In the genomic region with DNA sequence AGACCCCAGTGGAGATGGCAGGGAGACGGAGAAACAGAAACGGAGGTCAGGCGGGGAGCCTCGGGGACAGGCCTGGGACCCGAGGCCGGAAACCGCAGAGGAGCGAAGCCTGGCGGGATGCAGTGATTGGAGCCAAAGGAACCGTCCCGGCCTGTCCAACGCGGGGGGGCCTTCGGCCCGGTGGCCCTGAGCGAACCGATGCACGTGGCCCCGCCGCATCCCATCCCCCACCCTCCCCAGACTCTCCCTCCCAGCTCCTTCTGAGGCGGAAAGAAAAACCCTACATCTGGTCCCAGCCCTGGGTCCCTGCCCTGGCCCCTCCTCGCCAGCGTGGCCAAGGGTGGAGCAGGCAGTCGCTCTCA, we compare ENCODE assay signal across 8 cellular contexts. TPM values are rescaled to one million over a fixed set of nuclear protein-coding genes. Genes with fewer than 3 reads are reported as not detected.
DNase-seq lines count a peak whose midpoint lies in the region.

No MANE protein-coding gene starts in this region.

- H3K36me3 ChIP-seq in CD4-positive, alpha-beta memory T cell (ENCODE audit: insufficient read depth, low read length): no peaks in the 10 kb centered on the region

- intact Hi-C loops in CD4-positive, alpha-beta memory T cell (cut with micrococcal nuclease): loop anchor here (1.0 to 10.0 kb wide), 4 partner anchors 17 to 82 kb away; a partner anchor contains a TSS

- no peaks in the 10 kb centered on the region for H3K9me3 Mint-ChIP-seq in CD4-positive, alpha-beta memory T cell

- peak overlapping the region; percentile 63 to 65 for H3K4me3 ChIP-seq in CD4-positive, alpha-beta memory T cell (ENCODE audit: low read length in 2 of 2)
- peak overlapping the region; percentile 33 for H3K4me3 ChIP-seq in mononuclear cell (ENCODE audit: low read length)

- peaks cover 0 to 4% of the 10 kb centered on the region in 2 donors for H3K36me3 Mint-ChIP-seq in CD4-positive, alpha-beta memory T cell

- POLR2A ChIA-PET in CD4-positive, alpha-beta memory T cell (lab: Charles Lee; ENCODE audit: partially characterized antibody): interaction anchor here (0.8 to 4.2 kb wide), 15 partner anchors 8 to 226 kb away, joined by 3 to 35 read pairs (median 4); a partner anchor contains a TSS

- peaks cover 6 to 9% of the 10 kb centered on the region in 2 donors for H3K27me3 Mint-ChIP-seq in CD4-positive, alpha-beta memory T cell

- H3K27ac ChIP-seq in CD4-positive, alpha-beta memory T cell (ENCODE audit: low read depth, low read length): peak overlapping the region; percentile 63

- H3K9me3 ChIP-seq in CD4-positive, alpha-beta memory T cell (ENCODE audit: control insufficient read depth in 1 of 2, low read length in 2 of 2): no peaks in the 10 kb centered on the region
- H3K9me3 ChIP-seq in mononuclear cell (ENCODE audit: low read depth, low read length): no peaks in the 10 kb centered on the region

- peaks cover 8 to 47% (median 24%) of the 10 kb centered on the region in 4 donors for H3K4me1 Mint-ChIP-seq in CD4-positive, alpha-beta memory T cell

- peak overlapping the region; percentile 84 to 94 (median 93) for H3K27ac Mint-ChIP-seq in CD4-positive, alpha-beta memory T cell

- peaks cover 6% of the 10 kb centered on the region for H3K27me3 ChIP-seq in CD4-positive, alpha-beta memory T cell (ENCODE audit: insufficient read depth, low read length)
- peaks cover 39% of the 10 kb centered on the region for H3K27me3 ChIP-seq in mononuclear cell (ENCODE audit: insufficient read depth, low read length)

- peak in 1 of 5 donors; percentile 47 for DNase-seq in CD4-positive, alpha-beta memory T cell
- peak; percentile 76 for DNase-seq in NCI-H82 treated with DMSO at 0.1 percent for 48 hours (lab: John Stamatoyannopoulos, UW; ENCODE audit: unreplicated experiment)
- peak; percentile 90 for DNase-seq in ecto neural progenitor cell (ENCODE audit: low spot score)
- no peak for DNase-seq in activated gamma-delta T cell treated with Interleukin-2 at 50 U/mL for 16 hours
- no peak for DNase-seq in 8988T
- DNase-seq in NOMO-1 treated with DMSO at 0.1 percent for 48 hours (lab: John Stamatoyannopoulos, UW; ENCODE audit: unreplicated experiment): no peak
- no peak for DNase-seq in T-helper 9 cell

- peak overlapping the region; percentile 88 to 96 (median 89) for H3K4me3 Mint-ChIP-seq in CD4-positive, alpha-beta memory T cell

- CTCF ChIA-PET in CD4-positive, alpha-beta memory T cell (lab: Charles Lee; ENCODE audit: partially characterized antibody): interaction anchor here (0.8 to 12.1 kb wide), 20 partner anchors 9 to 813 kb away, joined by 3 to 187 read pairs (median 4); a partner anchor contains a TSS

- peaks cover 32% of the 10 kb centered on the region for H3K4me1 ChIP-seq in CD4-positive, alpha-beta memory T cell (ENCODE audit: insufficient read depth, low read length)
- H3K4me1 ChIP-seq in mononuclear cell (ENCODE audit: insufficient read depth, low read length): peaks cover 28% of the 10 kb centered on the region

RNA-seq across cellular contexts. Expression of a gene that starts 1.2 kb away (rescaled TPM):
- under 1 TPM; 0.55 to 0.61 TPM for total RNA-seq in CD4-positive, alpha-beta memory T cell
- polyA plus RNA-seq in CD4-positive, alpha-beta memory T cell: under 1 TPM in 1 of 2 donors, not detected in 1; 0.21 TPM
- total RNA-seq in mononuclear cell: 0.42 TPM

RNA-seq across cellular contexts. Expression of a gene that starts 21.6 kb away (rescaled TPM):
- total RNA-seq in CD4-positive, alpha-beta memory T cell: 10 to 100 TPM; 30.5 to 35.7 TPM
- polyA plus RNA-seq in CD4-positive, alpha-beta memory T cell: 1 to 10 TPM; 4.6 to 7.5 TPM
- 5.0 TPM for total RNA-seq in mononuclear cell

RNA-seq across cellular contexts. Expression of a gene that starts 21.9 kb away (rescaled TPM):
- total RNA-seq in CD4-positive, alpha-beta memory T cell: 10 to 100 TPM; 47.9 to 53.1 TPM
- 10 to 100 TPM; 11.4 to 19.3 TPM for polyA plus RNA-seq in CD4-positive, alpha-beta memory T cell
- 36.0 TPM for total RNA-seq in mononuclear cell

RNA-seq across cellular contexts. Expression of a gene that starts 29.4 kb away (rescaled TPM):
- not detected for total RNA-seq in CD4-positive, alpha-beta memory T cell
- polyA plus RNA-seq in CD4-positive, alpha-beta memory T cell: not detected
- not detected for total RNA-seq in mononuclear cell

RNA-seq across cellular contexts. Expression of a gene that starts 34.3 kb away (rescaled TPM):
- total RNA-seq in CD4-positive, alpha-beta memory T cell: 10 to 100 TPM; 44.1 to 47.4 TPM
- polyA plus RNA-seq in CD4-positive, alpha-beta memory T cell: 100 to 1,000 TPM in 1 of 2 donors, 10 to 100 TPM in 1; 86.7 to 150 TPM
- total RNA-seq in mononuclear cell: 3.9 TPM

Comparison
In these comparisons a context has a peak if more than half of its experiments do, and no peak if none do; other contexts are left out.
1. DNase-seq: peak in NCI-H82 treated with DMSO at 0.1 percent for 48 hours (single experiment) and ecto neural progenitor cell (single experiment); none in activated gamma-delta T cell treated with Interleukin-2 at 50 U/mL for 16 hours (single experiment), 8988T (single experiment), NOMO-1 treated with DMSO at 0.1 percent for 48 hours (single experiment) and T-helper 9 cell (single experiment).